In the genomic region with DNA sequence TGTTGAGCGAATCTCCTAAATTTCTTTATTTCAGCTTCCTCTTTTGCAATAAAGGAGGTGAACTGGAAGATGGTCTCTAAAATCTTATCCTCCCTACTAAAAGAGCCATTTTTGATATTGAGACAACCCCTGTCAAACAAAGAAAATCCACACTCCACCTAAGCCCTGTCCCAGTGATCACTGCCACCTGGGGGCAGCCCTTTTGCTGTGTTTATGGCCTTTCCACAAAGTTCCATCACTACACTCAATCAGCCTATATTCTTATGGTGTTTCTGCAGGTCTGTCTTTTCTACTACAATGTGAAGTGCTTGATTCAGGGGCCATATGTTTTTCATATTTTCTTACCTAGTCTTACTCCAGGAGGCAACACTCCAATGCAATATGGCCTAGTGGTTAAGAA, we compare ENCODE assay signal across 2 cellular contexts.
TF ChIP-seq lines count a peak whose summit lies in the region.

No MANE protein-coding gene starts in this region.

TF ChIP-seq in HCT116, 20 proteins besides CTCF, POLR2A, EP300 and RAD21:
- TF ChIP-seq ZNF274 (IDR thresholded peaks at IDR 0.05; ENCODE audit: low read depth, low read length) (no peak), CEBPB (IDR thresholded peaks at IDR 0.05; ENCODE audit: low read depth) (no peak), JUND (IDR thresholded peaks at IDR 0.05) (no peak), POLR2AphosphoS5 (IDR thresholded peaks at IDR 0.05; ENCODE audit: low read depth, low read length) (no peak), SIN3A (IDR thresholded peaks at IDR 0.05; ENCODE audit: low read depth) (no peak), ZFX (IDR thresholded peaks at IDR 0.05) (no peak), SP1 (IDR thresholded peaks at IDR 0.05; ENCODE audit: low read depth) (no peak), TCF7L2 (IDR thresholded peaks at IDR 0.05; ENCODE audit: borderline replicate concordance, extremely low read depth, insufficient read depth, insufficient read length) (no peak), ZBTB33 (IDR thresholded peaks at IDR 0.05; ENCODE audit: extremely low read depth, insufficient replicate concordance, low read length) (no peak), ELF1 (IDR thresholded peaks at IDR 0.05; ENCODE audit: borderline replicate concordance, low read depth) (no peak), YY1 (IDR thresholded peaks at IDR 0.05; ENCODE audit: extremely low read depth, insufficient replicate concordance, low read depth, low read length) (no peak), EGR1 (IDR thresholded peaks at IDR 0.05; ENCODE audit: low read depth) (no peak), FOSL1 (IDR thresholded peaks at IDR 0.05; ENCODE audit: low read depth) (no peak), SRF (IDR thresholded peaks at IDR 0.05; ENCODE audit: low read depth) (no peak), CBX3 (IDR thresholded peaks at IDR 0.05; ENCODE audit: low read depth) (no peak)
- TF ChIP-seq, protein P1, sequence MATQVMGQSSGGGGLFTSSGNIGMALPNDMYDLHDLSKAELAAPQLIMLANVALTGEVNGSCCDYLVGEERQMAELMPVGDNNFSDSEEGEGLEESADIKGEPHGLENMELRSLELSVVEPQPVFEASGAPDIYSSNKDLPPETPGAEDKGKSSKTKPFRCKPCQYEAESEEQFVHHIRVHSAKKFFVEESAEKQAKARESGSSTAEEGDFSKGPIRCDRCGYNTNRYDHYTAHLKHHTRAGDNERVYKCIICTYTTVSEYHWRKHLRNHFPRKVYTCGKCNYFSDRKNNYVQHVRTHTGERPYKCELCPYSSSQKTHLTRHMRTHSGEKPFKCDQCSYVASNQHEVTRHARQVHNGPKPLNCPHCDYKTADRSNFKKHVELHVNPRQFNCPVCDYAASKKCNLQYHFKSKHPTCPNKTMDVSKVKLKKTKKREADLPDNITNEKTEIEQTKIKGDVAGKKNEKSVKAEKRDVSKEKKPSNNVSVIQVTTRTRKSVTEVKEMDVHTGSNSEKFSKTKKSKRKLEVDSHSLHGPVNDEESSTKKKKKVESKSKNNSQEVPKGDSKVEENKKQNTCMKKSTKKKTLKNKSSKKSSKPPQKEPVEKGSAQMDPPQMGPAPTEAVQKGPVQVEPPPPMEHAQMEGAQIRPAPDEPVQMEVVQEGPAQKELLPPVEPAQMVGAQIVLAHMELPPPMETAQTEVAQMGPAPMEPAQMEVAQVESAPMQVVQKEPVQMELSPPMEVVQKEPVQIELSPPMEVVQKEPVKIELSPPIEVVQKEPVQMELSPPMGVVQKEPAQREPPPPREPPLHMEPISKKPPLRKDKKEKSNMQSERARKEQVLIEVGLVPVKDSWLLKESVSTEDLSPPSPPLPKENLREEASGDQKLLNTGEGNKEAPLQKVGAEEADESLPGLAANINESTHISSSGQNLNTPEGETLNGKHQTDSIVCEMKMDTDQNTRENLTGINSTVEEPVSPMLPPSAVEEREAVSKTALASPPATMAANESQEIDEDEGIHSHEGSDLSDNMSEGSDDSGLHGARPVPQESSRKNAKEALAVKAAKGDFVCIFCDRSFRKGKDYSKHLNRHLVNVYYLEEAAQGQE (IDR thresholded peaks at IDR 0.05; ENCODE audit: low read depth), result no peak
- TF ChIP-seq, protein P2, sequence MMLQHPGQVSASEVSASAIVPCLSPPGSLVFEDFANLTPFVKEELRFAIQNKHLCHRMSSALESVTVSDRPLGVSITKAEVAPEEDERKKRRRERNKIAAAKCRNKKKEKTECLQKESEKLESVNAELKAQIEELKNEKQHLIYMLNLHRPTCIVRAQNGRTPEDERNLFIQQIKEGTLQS (IDR thresholded peaks at IDR 0.05), result no peak
- TF ChIP-seq, protein P3, sequence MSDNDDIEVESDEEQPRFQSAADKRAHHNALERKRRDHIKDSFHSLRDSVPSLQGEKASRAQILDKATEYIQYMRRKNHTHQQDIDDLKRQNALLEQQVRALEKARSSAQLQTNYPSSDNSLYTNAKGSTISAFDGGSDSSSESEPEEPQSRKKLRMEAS (IDR thresholded peaks at IDR 0.05), result no peak

TF ChIP-seq in GM12878, 131 proteins besides CTCF, POLR2A, EP300 and RAD21:
- TF ChIP-seq, protein P4, sequence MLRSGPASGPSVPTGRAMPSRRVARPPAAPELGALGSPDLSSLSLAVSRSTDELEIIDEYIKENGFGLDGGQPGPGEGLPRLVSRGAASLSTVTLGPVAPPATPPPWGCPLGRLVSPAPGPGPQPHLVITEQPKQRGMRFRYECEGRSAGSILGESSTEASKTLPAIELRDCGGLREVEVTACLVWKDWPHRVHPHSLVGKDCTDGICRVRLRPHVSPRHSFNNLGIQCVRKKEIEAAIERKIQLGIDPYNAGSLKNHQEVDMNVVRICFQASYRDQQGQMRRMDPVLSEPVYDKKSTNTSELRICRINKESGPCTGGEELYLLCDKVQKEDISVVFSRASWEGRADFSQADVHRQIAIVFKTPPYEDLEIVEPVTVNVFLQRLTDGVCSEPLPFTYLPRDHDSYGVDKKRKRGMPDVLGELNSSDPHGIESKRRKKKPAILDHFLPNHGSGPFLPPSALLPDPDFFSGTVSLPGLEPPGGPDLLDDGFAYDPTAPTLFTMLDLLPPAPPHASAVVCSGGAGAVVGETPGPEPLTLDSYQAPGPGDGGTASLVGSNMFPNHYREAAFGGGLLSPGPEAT (IDR thresholded peaks at IDR 0.05; ENCODE audit: low read depth), result no peak
- TF ChIP-seq SMC3 (IDR thresholded peaks at IDR 0.05; ENCODE audit: borderline replicate concordance, low read length) (peak; percentile 18; the same call in 1 of the 2 replicates), BRCA1 (IDR thresholded peaks at IDR 0.05; ENCODE audit: low read depth, low read length) (no peak)
